In genomic region chr5:92380069-92380770, GRCh38 we compare ENCODE assay signal across 29 cellular contexts.
DNase-seq lines count a peak whose midpoint lies in the region; ATAC-seq and TF ChIP-seq lines count a peak whose summit lies in the region.
"Had no signal": no experiment of that assay in that cellular context is flagged by ENCODE, and none has a peak within 500 bp of the region (broad histone marks: within the 10 kb centered on the region; RNA-seq: fewer than 3 reads in every experiment).

No MANE protein-coding gene starts in this region.

- H2AK5ac ChIP-seq in IMR-90 (ENCODE audit: low read depth, low read length), result no peak overlapping the region

- no peak overlapping the region for H3K18ac ChIP-seq in IMR-90 (ENCODE audit: low read depth, low read length)

- H3K23ac ChIP-seq in IMR-90 (ENCODE audit: low read depth, low read length), result no peak overlapping the region

- no peak overlapping the region for H3K4ac ChIP-seq in IMR-90 (ENCODE audit: low read depth, low read length)

- H4K5ac ChIP-seq in IMR-90 (ENCODE audit: low read depth, low read length), result no peak overlapping the region

- H2BK120ac ChIP-seq in IMR-90 (ENCODE audit: low read depth, low read length), result no peak overlapping the region

- H2BK15ac ChIP-seq in IMR-90 (ENCODE audit: low read depth, low read length), result no peak overlapping the region

- H3K36me3 ChIP-seq in A673 (ENCODE audit: insufficient read depth, low read length, poor library complexity, severe bottlenecking) (no peaks in the 10 kb centered on the region), IMR-90 (ENCODE audit: control insufficient read depth, insufficient read depth, low read length) (no peaks in the 10 kb centered on the region)
- H3K36me3 ChIP-seq: left ventricle myocardium inferior, neutrophil, Peyer's patch, right lobe of liver, stomach had no signal

- no peak for TF ChIP-seq RAD21 in IMR-90 (IDR thresholded peaks at IDR 0.05; ENCODE audit: low read length)

- no peak overlapping the region for H3K9ac ChIP-seq in IMR-90 (ENCODE audit: low read depth, low read length)
- H3K9ac ChIP-seq: KMS-11 had no signal

- H4K20me1 ChIP-seq in IMR-90 (ENCODE audit: insufficient read depth, low read length), result no peaks in the 10 kb centered on the region

- ATAC-seq in IMR-90 (ENCODE audit: low read depth) (no peak), GM18909 (IDR thresholded peaks at IDR 0.05; ENCODE audit: poor library complexity, unreplicated experiment) (no peak)
- ATAC-seq: activated naive CD8-positive, alpha-beta T cell treated with anti-CD3 and anti-CD28 coated beads, Interleukin-2, amount 50 U/mL, for 24 hours had no signal

- H3K56ac ChIP-seq in IMR-90 (ENCODE audit: extremely low read depth, insufficient read depth, low read length), result no peak overlapping the region

- no peak for TF ChIP-seq POLR2A in IMR-90 (IDR thresholded peaks at IDR 0.05; ENCODE audit: low read depth, low read length)

- no peak overlapping the region for H2AK9ac ChIP-seq in IMR-90 (replicated peaks; ENCODE audit: low read depth, low read length, poor library complexity)

- no TSS peak for BruUV-seq in A673 (replicated peaks; lab: Mats Ljungman, UMichigan)
- no TSS peak for BruUV-seq in IMR-90 (replicated peaks; lab: Mats Ljungman, UMichigan)

- dilution Hi-C loops in IMR-90 (cut with HindIII; ENCODE audit: low sequenced_read_pairs, unreplicated experiment), result no loop called here

- H3K4me1 ChIP-seq in A673 (ENCODE audit: insufficient read depth, low read length, poor library complexity, severe bottlenecking), result no peaks in the 10 kb centered on the region
- H3K4me1 ChIP-seq in IMR-90 (ENCODE audit: control insufficient read depth, insufficient read depth, low read length), result peaks cover 7% of the 10 kb centered on the region
- H3K4me1 ChIP-seq: Peyer's patch, right lobe of liver, stomach had no signal

- H2AFZ ChIP-seq in IMR-90 (replicated peaks; ENCODE audit: low read length, poor library complexity), result no peak overlapping the region

- CTCF ChIA-PET in A673 (lab: Charles Lee), result no interaction called here
- CTCF ChIA-PET in IMR-90 (lab: Yijun Ruan, JAX), result no interaction called here

- H3K9me3 ChIP-seq in A673 (ENCODE audit: low read depth, low read length, poor library complexity, severe bottlenecking), result no peaks in the 10 kb centered on the region
- no peaks in the 10 kb centered on the region for H3K9me3 ChIP-seq in IMR-90 (ENCODE audit: control insufficient read depth, insufficient read depth, low read length)
- H3K9me3 ChIP-seq: left ventricle myocardium inferior, neutrophil, Peyer's patch, right lobe of liver, stomach had no signal

- H2BK20ac ChIP-seq in IMR-90 (ENCODE audit: low read depth, low read length), result no peak overlapping the region

- no peaks in the 10 kb centered on the region for H3K79me1 ChIP-seq in IMR-90 (ENCODE audit: low read depth in 1 of 2, low read length in 2 of 2)

- no peak overlapping the region for H2BK5ac ChIP-seq in IMR-90 (ENCODE audit: low read depth, low read length, poor library complexity, severe bottlenecking)

- intact Hi-C loops in A673 (cut with micrococcal nuclease; ENCODE audit: unreplicated experiment) (no loop called here), IMR-90 (cut with micrococcal nuclease) (no loop called here)

- no peak overlapping the region for H3K4me2 ChIP-seq in IMR-90 (ENCODE audit: low read depth, low read length)
- H3K4me2 ChIP-seq: KMS-11 had no signal

- peaks cover 6% of the 10 kb centered on the region; the same call in 1 of the 2 replicates for H3K9me1 ChIP-seq in IMR-90 (ENCODE audit: insufficient read depth, low read length)

- no peaks in the 10 kb centered on the region for H3K27me3 ChIP-seq in A673 (replicated peaks; ENCODE audit: insufficient read depth, low read depth, low read length, poor library complexity)
- no peaks in the 10 kb centered on the region for H3K27me3 ChIP-seq in IMR-90 (ENCODE audit: control insufficient read depth, insufficient read depth, low read length)
- H3K27me3 ChIP-seq: neutrophil, Peyer's patch, right lobe of liver, stomach had no signal

- TF ChIP-seq CTCF in A673 (conservative IDR thresholded peaks at IDR 0.05; ENCODE audit: low read depth, low read length), result no peak
- TF ChIP-seq CTCF in IMR-90 (conservative IDR thresholded peaks at IDR 0.05; ENCODE audit: low read depth, low read length), result no peak
- no peak for TF ChIP-seq CTCF in cardiac fibroblast (IDR thresholded peaks at IDR 0.05; ENCODE audit: low read depth, low read length)

- peak; percentile 14 for DNase-seq in A673 (ENCODE audit: low spot score)
- peak; percentile 11 for DNase-seq in IMR-90
- peak; percentile 7 to 37 for DNase-seq in cardiac fibroblast (ENCODE audit: low read depth in 2 of 2)
- DNase-seq in iris pigment epithelial cell (ENCODE audit: low read depth), result peak; percentile 35
- DNase-seq in C1 segment of cervical spinal cord (lab: John Stamatoyannopoulos, UW), result no peak
- DNase-seq in AG08396 (ENCODE audit: low spot score), result no peak
- DNase-seq in DMS 273 (lab: John Stamatoyannopoulos, UW; ENCODE audit: unreplicated experiment), result no peak
- DNase-seq: activated CD4-positive, alpha-beta memory T cell treated with anti-CD3 and anti-CD28 coated beads for 36 hours; activated CD4-positive, CD25-positive, alpha-beta regulatory T cell treated with anti-CD3 and anti-CD28 coated beads, Interleukin-2, amount 50 U/mL, for 72 hours; activated naive CD4-positive, alpha-beta T cell; activated naive CD8-positive, alpha-beta T cell treated with anti-CD3 and anti-CD28 coated beads, Interleukin-2, amount 50 U/mL, for 24 hours; DMS153; glutamatergic neuron; GOT3; left ventricle myocardium inferior; MV-4-11; naive B cell; NCI-H1436; NCI-H2081; Peyer's patch; right lobe of liver; SHP77; stimulated activated CD4-positive, alpha-beta T cell treated with anti-CD3 and anti-CD28 coated beads, Interleukin-12 subunit alpha, Interleukin-12 subunit beta, amount 100 ng/mL, for 4 hours; stimulated activated CD4-positive, alpha-beta T cell treated with anti-CD3 and anti-CD28 coated beads, Interleukin-2, amount 100 ng/mL, for 48 hours; stomach; T-helper 2 cell had no signal

- H4K91ac ChIP-seq in IMR-90 (ENCODE audit: insufficient read depth, low read depth, low read length), result no peak overlapping the region

- no peak overlapping the region for H3K4me3 ChIP-seq in A673 (ENCODE audit: low read depth, low read length, poor library complexity, severe bottlenecking)
- no peak overlapping the region for H3K4me3 ChIP-seq in IMR-90 (ENCODE audit: insufficient read depth, low read depth, low read length)
- no peak overlapping the region for H3K4me3 ChIP-seq in cardiac fibroblast (replicated peaks in 1 of 2; ENCODE audit: low read depth in 2 of 2, low read length in 2 of 2)
- H3K4me3 ChIP-seq: left ventricle myocardium inferior, Peyer's patch, right lobe of liver, stomach had no signal

- POLR2A ChIA-PET in A673 (lab: Charles Lee; ENCODE audit: low non-redundant PET) (no interaction called here), IMR-90 (lab: Charles Lee; ENCODE audit: unreplicated experiment) (no interaction called here)

- H3K14ac ChIP-seq in IMR-90 (replicated peaks; ENCODE audit: low read depth, low read length), result no peak overlapping the region

- no CpG with 5 or more reads among the region's 1 CpG for WGBS in IMR-90 (ENCODE audit: extremely low coverage in 2 of 2, insufficient read length in 1 of 2), 2 experiments

- in situ Hi-C loops in IMR-90 (cut with MboI; ENCODE audit: low sequenced_read_pairs), result no loop called here

- no peak overlapping the region for H3K27ac ChIP-seq in A673 (ENCODE audit: low read depth, low read length, poor library complexity, severe bottlenecking)
- no peak overlapping the region for H3K27ac ChIP-seq in IMR-90 (ENCODE audit: insufficient read depth, low read length)
- H3K27ac ChIP-seq: KMS-11, left ventricle myocardium inferior, neutrophil, Peyer's patch, right lobe of liver, stomach had no signal

- H4K8ac ChIP-seq in IMR-90 (ENCODE audit: low read depth in 2 of 2, low read length in 2 of 2), result no peak overlapping the region

TF ChIP-seq in IMR-90, 13 proteins besides CTCF, POLR2A, EP300 and RAD21:
- TF ChIP-seq SMC3 (IDR thresholded peaks at IDR 0.05; ENCODE audit: low read depth, low read length) (no peak), MAZ (IDR thresholded peaks at IDR 0.05; ENCODE audit: borderline replicate concordance, low read depth, low read length) (no peak), FOS (IDR thresholded peaks at IDR 0.05; ENCODE audit: low read depth, low read length) (no peak), RCOR1 (IDR thresholded peaks at IDR 0.05; ENCODE audit: insufficient replicate concordance, low read length) (no peak), MAFK (IDR thresholded peaks at IDR 0.05; ENCODE audit: low read depth, low read length) (no peak), NFE2L2 (IDR thresholded peaks at IDR 0.05; ENCODE audit: low read depth, low read length) (no peak), BHLHE40 (IDR thresholded peaks at IDR 0.05; ENCODE audit: low read depth, low read length) (no peak), USF2 (IDR thresholded peaks at IDR 0.05; ENCODE audit: low read depth, low read length) (no peak), MXI1 (IDR thresholded peaks at IDR 0.05; ENCODE audit: borderline replicate concordance, low read depth, low read length) (no peak), CHD1 (IDR thresholded peaks at IDR 0.05; ENCODE audit: low read depth, low read length) (no peak), RFX5 (IDR thresholded peaks at IDR 0.05; ENCODE audit: low read depth, low read length) (no peak), ELK1 (IDR thresholded peaks at IDR 0.05; ENCODE audit: borderline replicate concordance, low read depth, low read length) (no peak), CEBPB (IDR thresholded peaks at IDR 0.05; ENCODE audit: low read depth, low read length) (no peak)

Comparison
In these comparisons a context has a peak if more than half of its experiments do, and no peak if none do; other contexts are left out.
1. DNase-seq: peak in A673 (single experiment), IMR-90 (single experiment), cardiac fibroblast (2 of 2) and iris pigment epithelial cell (single experiment); none in C1 segment of cervical spinal cord (0 of 14), AG08396 (single experiment) and DMS 273 (single experiment).